1 cellular context compared by ENCODE assay signal in the genomic region with DNA sequence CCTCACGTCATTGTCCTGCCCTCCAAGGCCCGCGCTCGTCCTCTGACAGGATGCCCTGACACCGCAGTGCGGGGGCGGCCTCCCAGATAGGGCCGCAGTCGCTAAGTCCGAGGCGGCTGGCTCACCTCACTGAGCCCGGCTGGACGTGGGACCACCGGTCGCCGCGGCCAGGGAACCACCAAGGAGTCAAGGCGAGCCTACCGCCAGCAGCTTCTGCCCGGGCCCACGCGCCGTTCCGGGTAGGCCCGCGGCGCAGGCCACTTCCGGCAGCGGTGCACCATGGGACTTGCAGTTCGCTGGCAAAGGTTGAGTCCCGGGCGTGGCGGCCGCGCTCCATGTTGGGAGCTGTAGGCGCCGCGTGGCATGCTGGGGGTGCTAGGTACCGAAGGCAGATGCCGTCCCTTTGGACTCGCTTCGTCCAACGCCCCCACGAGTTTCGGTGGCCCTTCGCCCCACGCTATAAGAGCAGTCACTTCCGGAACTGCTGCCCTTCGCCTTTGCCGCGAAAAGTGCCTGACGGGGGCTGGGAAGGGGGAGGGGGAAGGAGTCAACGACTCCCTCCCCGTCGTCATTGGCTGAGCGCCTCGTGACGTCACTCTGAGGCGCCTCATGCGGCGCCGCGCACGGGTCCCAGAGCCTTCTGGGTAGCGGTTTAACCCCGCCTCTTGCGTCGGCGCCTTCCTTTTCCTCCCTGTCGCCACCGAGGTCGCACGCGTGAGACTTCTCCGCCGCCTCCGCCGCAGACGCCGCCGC.
TF ChIP-seq lines count a peak whose summit lies in the region.

Gene RPLP2 (plus strand): TSS at position 681 of the 753 bp plus-strand sequence. CDS start 268 bp downstream, outside the sequence.

TF ChIP-seq in HepG2, 621 proteins besides CTCF, POLR2A, EP300 and RAD21 (continued from another document and continues in another):
- TF ChIP-seq HOXA5 (CRISPR knock-in tag; IDR thresholded peaks at IDR 0.05), result peak; percentile 23; the same call in 1 of the 2 replicates
- TF ChIP-seq SSRP1 (CRISPR knock-in tag; IDR thresholded peaks at IDR 0.05), result no peak
- peak; percentile 38; the same call in 1 of the 2 replicates for TF ChIP-seq ZNF766 (CRISPR knock-in tag; IDR thresholded peaks at IDR 0.05; ENCODE audit: borderline replicate concordance)
- TF ChIP-seq HMG20B (CRISPR knock-in tag; conservative IDR thresholded peaks at IDR 0.05), result no peak; the same call in 1 of the 2 replicates
- TF ChIP-seq SOX13 (IDR thresholded peaks at IDR 0.05), result no peak
- no peak; a peak in 1 of 4 replicates for TF ChIP-seq SOX13 (CRISPR knock-in tag; conservative IDR thresholded peaks at IDR 0.05 in 1 of 2, IDR thresholded peaks at IDR 0.05 in 1 of 2)
- peak; percentile 92; the same call in 1 of the 2 replicates for TF ChIP-seq BORCS8-MEF2B (CRISPR knock-in tag; IDR thresholded peaks at IDR 0.05)
- no peak for TF ChIP-seq ZNF484 (CRISPR knock-in tag; IDR thresholded peaks at IDR 0.05; ENCODE audit: borderline replicate concordance, low read depth)
- TF ChIP-seq JARID2 (CRISPR knock-in tag; IDR thresholded peaks at IDR 0.05; ENCODE audit: insufficient replicate concordance), result no peak
- no peak for TF ChIP-seq EZH2 (conservative IDR thresholded peaks at IDR 0.05; ENCODE audit: low read depth, low read length)
- TF ChIP-seq NFIC (IDR thresholded peaks at IDR 0.05; ENCODE audit: low read length), result no peak
- TF ChIP-seq MXD1 (CRISPR knock-in tag; IDR thresholded peaks at IDR 0.05), result peak; percentile 95
- TF ChIP-seq POLR2AphosphoS5 (IDR thresholded peaks at IDR 0.05; ENCODE audit: low read depth, low read length), result peak; percentile 88
- no peak for TF ChIP-seq TFAP4 (IDR thresholded peaks at IDR 0.05; ENCODE audit: borderline replicate concordance, low read depth)
- peak; percentile 93 for TF ChIP-seq HOXA3 (CRISPR knock-in tag; IDR thresholded peaks at IDR 0.05)
- TF ChIP-seq MAFF (IDR thresholded peaks at IDR 0.05; ENCODE audit: low read depth, low read length), result no peak
- TF ChIP-seq DNMT3B (CRISPR knock-in tag; conservative IDR thresholded peaks at IDR 0.05), result no peak
- TF ChIP-seq SUZ12 (IDR thresholded peaks at IDR 0.05; ENCODE audit: low read depth, low read length), result peak; percentile 60
- peak; percentile 100 for TF ChIP-seq ZFX (CRISPR knock-in tag; IDR thresholded peaks at IDR 0.05; ENCODE audit: low read depth)
- TF ChIP-seq, protein P1, sequence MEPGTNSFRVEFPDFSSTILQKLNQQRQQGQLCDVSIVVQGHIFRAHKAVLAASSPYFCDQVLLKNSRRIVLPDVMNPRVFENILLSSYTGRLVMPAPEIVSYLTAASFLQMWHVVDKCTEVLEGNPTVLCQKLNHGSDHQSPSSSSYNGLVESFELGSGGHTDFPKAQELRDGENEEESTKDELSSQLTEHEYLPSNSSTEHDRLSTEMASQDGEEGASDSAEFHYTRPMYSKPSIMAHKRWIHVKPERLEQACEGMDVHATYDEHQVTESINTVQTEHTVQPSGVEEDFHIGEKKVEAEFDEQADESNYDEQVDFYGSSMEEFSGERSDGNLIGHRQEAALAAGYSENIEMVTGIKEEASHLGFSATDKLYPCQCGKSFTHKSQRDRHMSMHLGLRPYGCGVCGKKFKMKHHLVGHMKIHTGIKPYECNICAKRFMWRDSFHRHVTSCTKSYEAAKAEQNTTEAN (CRISPR knock-in tag; conservative IDR thresholded peaks at IDR 0.05), result no peak
- 0 out of 2 replicates have a peak, but pooled peaks have one; percentile 53 for TF ChIP-seq E2F2 (CRISPR knock-in tag; IDR thresholded peaks at IDR 0.05; ENCODE audit: borderline replicate concordance)
- peak; percentile 30; the same call in 1 of the 2 replicates for TF ChIP-seq ZNF160 (CRISPR knock-in tag; IDR thresholded peaks at IDR 0.05)
- peak; percentile 69; the same call in 1 of the 2 replicates for TF ChIP-seq ZNF33B (CRISPR knock-in tag; IDR thresholded peaks at IDR 0.05)
- TF ChIP-seq MTA1 (CRISPR knock-in tag; IDR thresholded peaks at IDR 0.05; ENCODE audit: borderline replicate concordance), result 0 out of 2 replicates have a peak, but pooled peaks have one; percentile 65
- 0 out of 2 replicates have a peak, but pooled peaks have one; percentile 9 for TF ChIP-seq NFKB2 (CRISPR knock-in tag; IDR thresholded peaks at IDR 0.05; ENCODE audit: borderline replicate concordance)
- peak; percentile 97 for TF ChIP-seq NR2C2 (CRISPR knock-in tag; IDR thresholded peaks at IDR 0.05; ENCODE audit: borderline replicate concordance)
- peak; percentile 72 for TF ChIP-seq ZNF274 (CRISPR knock-in tag; IDR thresholded peaks at IDR 0.05)
- peak; percentile 96 for TF ChIP-seq ATF7 (IDR thresholded peaks at IDR 0.05)
- peak; percentile 70 for TF ChIP-seq ATF7 (CRISPR knock-in tag; IDR thresholded peaks at IDR 0.05)
- TF ChIP-seq NR2F6 (IDR thresholded peaks at IDR 0.05), result no peak
- TF ChIP-seq NR2F6 (CRISPR knock-in tag; IDR thresholded peaks at IDR 0.05), result 0 out of 2 replicates have a peak, but pooled peaks have one; percentile 5
- peak; percentile 46; the same call in 1 of the 2 replicates for TF ChIP-seq SRF (IDR thresholded peaks at IDR 0.05; ENCODE audit: low read depth, low read length)
- TF ChIP-seq SAFB2 (CRISPR knock-in tag; IDR thresholded peaks at IDR 0.05; ENCODE audit: borderline replicate concordance, low read depth), result no peak; the same call in 1 of the 2 replicates
- TF ChIP-seq ZNF296 (CRISPR knock-in tag; conservative IDR thresholded peaks at IDR 0.05), result peak; percentile 98; the same call in 1 of the 2 replicates
- TF ChIP-seq, protein P2, sequence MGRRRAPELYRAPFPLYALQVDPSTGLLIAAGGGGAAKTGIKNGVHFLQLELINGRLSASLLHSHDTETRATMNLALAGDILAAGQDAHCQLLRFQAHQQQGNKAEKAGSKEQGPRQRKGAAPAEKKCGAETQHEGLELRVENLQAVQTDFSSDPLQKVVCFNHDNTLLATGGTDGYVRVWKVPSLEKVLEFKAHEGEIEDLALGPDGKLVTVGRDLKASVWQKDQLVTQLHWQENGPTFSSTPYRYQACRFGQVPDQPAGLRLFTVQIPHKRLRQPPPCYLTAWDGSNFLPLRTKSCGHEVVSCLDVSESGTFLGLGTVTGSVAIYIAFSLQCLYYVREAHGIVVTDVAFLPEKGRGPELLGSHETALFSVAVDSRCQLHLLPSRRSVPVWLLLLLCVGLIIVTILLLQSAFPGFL (CRISPR knock-in tag; IDR thresholded peaks at IDR 0.05), result no peak
- peak; percentile 51; the same call in 1 of the 2 replicates for TF ChIP-seq ARHGAP35 (CRISPR knock-in tag; IDR thresholded peaks at IDR 0.05; ENCODE audit: borderline replicate concordance)
- TF ChIP-seq ZNF550 (CRISPR knock-in tag; IDR thresholded peaks at IDR 0.05; ENCODE audit: borderline replicate concordance), result peak; percentile 98; the same call in 1 of the 2 replicates
- TF ChIP-seq, protein P3, sequence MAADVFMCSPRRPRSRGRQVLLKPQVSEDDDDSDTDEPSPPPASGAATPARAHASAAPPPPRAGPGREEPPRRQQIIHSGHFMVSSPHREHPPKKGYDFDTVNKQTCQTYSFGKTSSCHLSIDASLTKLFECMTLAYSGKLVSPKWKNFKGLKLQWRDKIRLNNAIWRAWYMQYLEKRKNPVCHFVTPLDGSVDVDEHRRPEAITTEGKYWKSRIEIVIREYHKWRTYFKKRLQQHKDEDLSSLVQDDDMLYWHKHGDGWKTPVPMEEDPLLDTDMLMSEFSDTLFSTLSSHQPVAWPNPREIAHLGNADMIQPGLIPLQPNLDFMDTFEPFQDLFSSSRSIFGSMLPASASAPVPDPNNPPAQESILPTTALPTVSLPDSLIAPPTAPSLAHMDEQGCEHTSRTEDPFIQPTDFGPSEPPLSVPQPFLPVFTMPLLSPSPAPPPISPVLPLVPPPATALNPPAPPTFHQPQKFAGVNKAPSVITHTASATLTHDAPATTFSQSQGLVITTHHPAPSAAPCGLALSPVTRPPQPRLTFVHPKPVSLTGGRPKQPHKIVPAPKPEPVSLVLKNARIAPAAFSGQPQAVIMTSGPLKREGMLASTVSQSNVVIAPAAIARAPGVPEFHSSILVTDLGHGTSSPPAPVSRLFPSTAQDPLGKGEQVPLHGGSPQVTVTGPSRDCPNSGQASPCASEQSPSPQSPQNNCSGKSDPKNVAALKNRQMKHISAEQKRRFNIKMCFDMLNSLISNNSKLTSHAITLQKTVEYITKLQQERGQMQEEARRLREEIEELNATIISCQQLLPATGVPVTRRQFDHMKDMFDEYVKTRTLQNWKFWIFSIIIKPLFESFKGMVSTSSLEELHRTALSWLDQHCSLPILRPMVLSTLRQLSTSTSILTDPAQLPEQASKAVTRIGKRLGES (CRISPR knock-in tag; IDR thresholded peaks at IDR 0.05; ENCODE audit: borderline replicate concordance), result no peak
- TF ChIP-seq, protein P4, sequence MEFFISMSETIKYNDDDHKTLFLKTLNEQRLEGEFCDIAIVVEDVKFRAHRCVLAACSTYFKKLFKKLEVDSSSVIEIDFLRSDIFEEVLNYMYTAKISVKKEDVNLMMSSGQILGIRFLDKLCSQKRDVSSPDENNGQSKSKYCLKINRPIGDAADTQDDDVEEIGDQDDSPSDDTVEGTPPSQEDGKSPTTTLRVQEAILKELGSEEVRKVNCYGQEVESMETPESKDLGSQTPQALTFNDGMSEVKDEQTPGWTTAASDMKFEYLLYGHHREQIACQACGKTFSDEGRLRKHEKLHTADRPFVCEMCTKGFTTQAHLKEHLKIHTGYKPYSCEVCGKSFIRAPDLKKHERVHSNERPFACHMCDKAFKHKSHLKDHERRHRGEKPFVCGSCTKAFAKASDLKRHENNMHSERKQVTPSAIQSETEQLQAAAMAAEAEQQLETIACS (CRISPR knock-in tag; IDR thresholded peaks at IDR 0.05), result peak; percentile 74
- TF ChIP-seq, protein P5, sequence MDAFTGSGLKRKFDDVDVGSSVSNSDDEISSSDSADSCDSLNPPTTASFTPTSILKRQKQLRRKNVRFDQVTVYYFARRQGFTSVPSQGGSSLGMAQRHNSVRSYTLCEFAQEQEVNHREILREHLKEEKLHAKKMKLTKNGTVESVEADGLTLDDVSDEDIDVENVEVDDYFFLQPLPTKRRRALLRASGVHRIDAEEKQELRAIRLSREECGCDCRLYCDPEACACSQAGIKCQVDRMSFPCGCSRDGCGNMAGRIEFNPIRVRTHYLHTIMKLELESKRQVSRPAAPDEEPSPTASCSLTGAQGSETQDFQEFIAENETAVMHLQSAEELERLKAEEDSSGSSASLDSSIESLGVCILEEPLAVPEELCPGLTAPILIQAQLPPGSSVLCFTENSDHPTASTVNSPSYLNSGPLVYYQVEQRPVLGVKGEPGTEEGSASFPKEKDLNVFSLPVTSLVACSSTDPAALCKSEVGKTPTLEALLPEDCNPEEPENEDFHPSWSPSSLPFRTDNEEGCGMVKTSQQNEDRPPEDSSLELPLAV (CRISPR knock-in tag; conservative IDR thresholded peaks at IDR 0.05; ENCODE audit: low read depth), result no peak
- peak; percentile 94 for TF ChIP-seq KAT8 (CRISPR knock-in tag; IDR thresholded peaks at IDR 0.05)
- no peak for TF ChIP-seq MTF1 (CRISPR knock-in tag; IDR thresholded peaks at IDR 0.05)
- TF ChIP-seq ZNF841 (CRISPR knock-in tag; IDR thresholded peaks at IDR 0.05; ENCODE audit: borderline replicate concordance), result no peak
- no peak for TF ChIP-seq TBP (CRISPR knock-in tag; IDR thresholded peaks at IDR 0.05)
- peak; percentile 80 for TF ChIP-seq NRL (CRISPR knock-in tag; IDR thresholded peaks at IDR 0.05; ENCODE audit: borderline replicate concordance)
- TF ChIP-seq, protein P6, sequence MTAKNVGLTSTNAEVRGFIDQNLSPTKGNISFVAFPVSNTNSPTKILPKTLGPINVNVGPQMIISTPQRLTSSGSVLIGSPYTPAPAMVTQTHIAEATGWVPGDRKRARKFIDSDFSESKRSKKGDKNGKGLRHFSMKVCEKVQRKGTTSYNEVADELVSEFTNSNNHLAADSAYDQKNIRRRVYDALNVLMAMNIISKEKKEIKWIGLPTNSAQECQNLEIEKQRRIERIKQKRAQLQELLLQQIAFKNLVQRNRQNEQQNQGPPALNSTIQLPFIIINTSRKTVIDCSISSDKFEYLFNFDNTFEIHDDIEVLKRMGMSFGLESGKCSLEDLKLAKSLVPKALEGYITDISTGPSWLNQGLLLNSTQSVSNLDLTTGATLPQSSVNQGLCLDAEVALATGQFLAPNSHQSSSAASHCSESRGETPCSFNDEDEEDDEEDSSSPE (CRISPR knock-in tag; IDR thresholded peaks at IDR 0.05), result peak; percentile 69; the same call in 1 of the 2 replicates
- peak; percentile 100 for TF ChIP-seq ZFY (CRISPR knock-in tag; IDR thresholded peaks at IDR 0.05)
- TF ChIP-seq FOXC1 (CRISPR knock-in tag; IDR thresholded peaks at IDR 0.05; ENCODE audit: borderline replicate concordance), result no peak; the same call in 1 of the 2 replicates
- no peak for TF ChIP-seq ZNF17 (CRISPR knock-in tag; IDR thresholded peaks at IDR 0.05)
- TF ChIP-seq NCOA2 (CRISPR knock-in tag; IDR thresholded peaks at IDR 0.05), result peak; percentile 9; the same call in 1 of the 2 replicates
- no peak; the same call in 1 of the 2 replicates for TF ChIP-seq HNF4A (CRISPR knock-in tag; IDR thresholded peaks at IDR 0.05)
- no peak for TF ChIP-seq NR2F1 (CRISPR knock-in tag; IDR thresholded peaks at IDR 0.05)
- TF ChIP-seq ZSCAN29 (CRISPR knock-in tag; conservative IDR thresholded peaks at IDR 0.05), result no peak; the same call in 1 of the 2 replicates
- peak; percentile 20; the same call in 1 of the 2 replicates for TF ChIP-seq CHCHD3 (CRISPR knock-in tag; IDR thresholded peaks at IDR 0.05)
- TF ChIP-seq ZSCAN12 (CRISPR knock-in tag; IDR thresholded peaks at IDR 0.05), result no peak
- TF ChIP-seq ZFP37 (CRISPR knock-in tag; IDR thresholded peaks at IDR 0.05; ENCODE audit: borderline replicate concordance), result no peak
- peak; percentile 65; the same call in 1 of the 2 replicates for TF ChIP-seq ZNF589 (CRISPR knock-in tag; conservative IDR thresholded peaks at IDR 0.05)
- TF ChIP-seq ZNF331 (CRISPR knock-in tag; IDR thresholded peaks at IDR 0.05), result no peak
- TF ChIP-seq SRSF4 (IDR thresholded peaks at IDR 0.05; ENCODE audit: low read depth, low read length, poor library complexity, severe bottlenecking), result no peak
